ENCODE assay signal across 8 cellular contexts in genomic region chr6:38639498-38640215, GRCh38. TPM values are rescaled to one million over a fixed set of nuclear protein-coding genes. Genes with fewer than 3 reads are reported as not detected.
DNase-seq lines count a peak whose midpoint lies in the region; ATAC-seq and TF ChIP-seq lines count a peak whose summit lies in the region.

Gene BTBD9, minus strand, starts transcription at chr6:38639929.

- peak within 1 kb of the TSS; percentile 84 for H3K27ac Mint-ChIP-seq in CD4-positive, alpha-beta T cell
- H3K27ac Mint-ChIP-seq in endothelial cell (ENCODE audit: unreplicated experiment): peak within 1 kb of the TSS; percentile 89
- peak within 1 kb of the TSS; percentile 88 for H3K27ac Mint-ChIP-seq in mesothelial cell of epicardium

- peaks cover 52% of the 10 kb centered on the region for H3K4me1 Mint-ChIP-seq in CD4-positive, alpha-beta T cell (ENCODE audit: low read depth)
- H3K4me1 Mint-ChIP-seq in endothelial cell (ENCODE audit: unreplicated experiment) (peaks cover 12% of the 10 kb centered on the region), mesothelial cell of epicardium (peaks cover 19% of the 10 kb centered on the region)

- peaks cover 4% of the 10 kb centered on the region for H3K36me3 Mint-ChIP-seq in CD4-positive, alpha-beta T cell (ENCODE audit: low read depth)
- H3K36me3 Mint-ChIP-seq in endothelial cell (ENCODE audit: low read depth, unreplicated experiment): no peaks in the 10 kb centered on the region
- no peaks in the 10 kb centered on the region for H3K36me3 Mint-ChIP-seq in mesothelial cell of epicardium

- TF ChIP-seq CTCF in CD4-positive, alpha-beta T cell (IDR thresholded peaks at IDR 0.05): no peak
- TF ChIP-seq CTCF in endothelial cell (IDR thresholded peaks at IDR 0.05; ENCODE audit: unreplicated experiment): no peak
- TF ChIP-seq CTCF in mesothelial cell of epicardium (IDR thresholded peaks at IDR 0.05; ENCODE audit: unreplicated experiment): no peak

- POLR2A ChIA-PET in CD4-positive, alpha-beta T cell (lab: Charles Lee): interaction anchor here (0.7 to 2.3 kb wide), 15 partner anchors 8 to 1207 kb away, joined by 3 to 18 read pairs (median 3); partner anchors contain the start of genes CMTR1, GLO1, SAYSD1 and ZFAND3

- H3K27ac ChIP-seq in CD4-positive, alpha-beta T cell (ENCODE audit: low read depth, low read length): peak within 1 kb of the TSS; percentile 94

- H3K27me3 ChIP-seq in CD4-positive, alpha-beta T cell (ENCODE audit: control insufficient read depth, insufficient read depth, low read length): no peaks in the 10 kb centered on the region

- ATAC-seq in CD4-positive, alpha-beta T cell (ENCODE audit: poor library complexity): peak; percentile 75
- ATAC-seq in GM19351 (IDR thresholded peaks at IDR 0.05; ENCODE audit: unreplicated experiment): peak; percentile 78
- peak; percentile 75 for ATAC-seq in HG03520 (IDR thresholded peaks at IDR 0.05; ENCODE audit: unreplicated experiment)

- H3K4me3 Mint-ChIP-seq in CD4-positive, alpha-beta T cell: peak within 1 kb of the TSS; percentile 90
- H3K4me3 Mint-ChIP-seq in endothelial cell (ENCODE audit: unreplicated experiment) (peak within 1 kb of the TSS; percentile 93), mesothelial cell of epicardium (peak within 1 kb of the TSS; percentile 84)

- no peaks in the 10 kb centered on the region for H3K9me3 Mint-ChIP-seq in CD4-positive, alpha-beta T cell
- H3K9me3 Mint-ChIP-seq in endothelial cell (ENCODE audit: unreplicated experiment): no peaks in the 10 kb centered on the region
- H3K9me3 Mint-ChIP-seq in mesothelial cell of epicardium: no peaks in the 10 kb centered on the region

- no peaks in the 10 kb centered on the region for H3K27me3 Mint-ChIP-seq in CD4-positive, alpha-beta T cell
- H3K27me3 Mint-ChIP-seq in endothelial cell (ENCODE audit: unreplicated experiment): peaks cover 1% of the 10 kb centered on the region
- H3K27me3 Mint-ChIP-seq in mesothelial cell of epicardium (ENCODE audit: low read depth): no peaks in the 10 kb centered on the region

- H3K9me3 ChIP-seq in CD4-positive, alpha-beta T cell (ENCODE audit: control insufficient read depth, low read length): no peaks in the 10 kb centered on the region

- CTCF ChIA-PET in CD4-positive, alpha-beta T cell (lab: Charles Lee): interaction anchor here (0.6 kb wide), 1 partner anchor 848 kb away, joined by 3 read pairs; no protein-coding TSS in a partner anchor

- intact Hi-C loops in CD4-positive, alpha-beta T cell (cut with DNase I, micrococcal nuclease): loop anchor here (1.0 to 5.0 kb wide), 4 partner anchors 62 to 478 kb away; partner anchors contain the start of genes GLO1 (in 1 of the 2) and SAYSD1 (in 1 of the 2)

- DNase-seq in CD4-positive, alpha-beta T cell: peak; percentile 66 to 85 (median 77)
- DNase-seq in NOMO-1 (lab: John Stamatoyannopoulos, UW; ENCODE audit: unreplicated experiment in 2 of 2) (peak; percentile 77 to 81), endothelial cell (ENCODE audit: low spot score) (peak; percentile 77), mesothelial cell of epicardium (ENCODE audit: low spot score in 2 of 2, unreplicated experiment in 2 of 2) (peak; percentile 67 to 82)
- peak; percentile 45 for DNase-seq in activated CD8-positive, alpha-beta memory T cell treated with anti-CD3 and anti-CD28 coated beads, Interleukin-2, amount 50 U/mL, for 1 hour (ENCODE audit: extremely low read depth)
- peak; percentile 71 to 72 for DNase-seq in stimulated activated CD8-positive, alpha-beta memory T cell treated with anti-CD3 and anti-CD28 coated beads, Interleukin-15, amount 100 ng/mL, for 48 hours (ENCODE audit: low read depth in 2 of 2)

RNA-seq across cellular contexts. Expression of gene BTBD9, which starts in this region (rescaled TPM):
- total RNA-seq in CD4-positive, alpha-beta T cell: 10 to 100 TPM; 58.7 to 59.3 TPM
- total RNA-seq in endothelial cell (ENCODE audit: unreplicated experiment) (10.3 TPM), mesothelial cell of epicardium (20.5 to 24.1 TPM (median 23.0 TPM) in 3 replicates)

Comparison
In these comparisons a context has a peak if more than half of its experiments do, and no peak if none do; other contexts are left out.
1. Peak in every context shown above with its lines: DNase-seq, ATAC-seq and H3K27ac ChIP-seq.